9 cellular contexts compared by ENCODE assay signal in the genomic region with DNA sequence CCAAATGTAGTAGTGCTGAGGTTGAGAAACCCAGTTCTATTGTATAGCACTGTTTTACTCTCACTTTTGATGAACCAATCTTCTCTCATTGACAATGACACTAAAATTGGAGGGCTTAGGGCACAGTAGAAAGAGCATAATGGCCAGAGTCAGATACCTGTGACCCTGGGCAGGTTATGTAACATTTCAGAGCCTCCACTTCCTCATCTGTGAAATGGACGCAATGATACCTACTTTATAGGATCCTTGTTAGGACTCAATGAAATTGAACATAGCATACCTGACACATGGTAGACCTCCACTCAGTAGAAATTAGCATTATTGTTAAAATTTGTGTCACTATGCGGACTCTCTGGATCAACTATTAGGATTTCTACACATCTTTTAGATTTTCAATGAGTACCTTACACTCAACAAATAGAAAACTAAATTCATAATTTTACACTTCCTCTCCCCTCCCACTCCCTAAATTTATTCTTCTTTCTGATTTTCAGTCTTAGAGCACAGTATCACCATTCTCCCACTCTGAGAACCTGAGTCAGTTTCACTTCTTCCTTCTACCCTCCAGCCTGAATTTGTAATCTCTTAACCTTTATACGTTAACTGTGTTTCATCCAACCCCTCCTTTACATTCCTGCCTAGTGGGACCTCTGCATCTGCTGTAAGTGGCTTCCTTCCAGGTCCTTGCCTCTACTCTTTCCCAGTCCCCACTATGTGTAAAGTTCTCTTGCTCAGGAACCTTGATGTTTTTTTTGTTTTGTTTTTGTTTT.
DNase-seq lines count a peak whose midpoint lies in the region; ATAC-seq and TF ChIP-seq lines count a peak whose summit lies in the region.
"Had no signal": no experiment of that assay in that cellular context is flagged by ENCODE, and none has a peak within 500 bp of the region (broad histone marks: within the 10 kb centered on the region; RNA-seq: fewer than 3 reads in every experiment).

No MANE protein-coding gene starts in this region.

- no peaks in the 10 kb centered on the region for H3K27me3 Mint-ChIP-seq in activated naive CD4-positive, alpha-beta T cell treated with anti-CD3 and anti-CD28 coated beads, Interleukin-2, amount 50 U/mL, for 24 hours

- WGBS in esophagus squamous epithelium, 2 donors = 88 to 89% methylated on average over 3 of the region's 3 CpGs
- 89 to 96% methylated on average over 3 of the region's 3 CpGs for WGBS in thyroid gland, 2 donors

- H3K36me3 ChIP-seq in esophagus squamous epithelium (no peaks in the 10 kb centered on the region), thyroid gland (no peaks in the 10 kb centered on the region)

- intact Hi-C loops in esophagus squamous epithelium (cut with DNase I) = no loop called here
- intact Hi-C loops in thyroid gland (cut with DNase I) = no loop called here

- no peaks in the 10 kb centered on the region for H3K36me3 Mint-ChIP-seq in activated naive CD4-positive, alpha-beta T cell treated with anti-CD3 and anti-CD28 coated beads, Interleukin-2, amount 50 U/mL, for 24 hours

- ATAC-seq in HG02678 (IDR thresholded peaks at IDR 0.05; ENCODE audit: unreplicated experiment) = peak; percentile 78
- peak; percentile 44 for ATAC-seq in stimulated activated naive CD8-positive, alpha-beta T cell treated with anti-CD3 and anti-CD28 coated beads, Interleukin-15, Interleukin-2, amounts not matched to agents 100 U/mL and 50 U/mL, for 24 hours

- H3K4me3 ChIP-seq in esophagus squamous epithelium = no peak overlapping the region
- no peak overlapping the region for H3K4me3 ChIP-seq in thyroid gland (replicated peaks in 1 of 3)

- TF ChIP-seq CTCF in esophagus squamous epithelium (IDR thresholded peaks at IDR 0.05) (no peak), thyroid gland (IDR thresholded peaks at IDR 0.05) (no peak)

- H3K9me3 Mint-ChIP-seq in activated naive CD4-positive, alpha-beta T cell treated with anti-CD3 and anti-CD28 coated beads, Interleukin-2, amount 50 U/mL, for 24 hours = no peaks in the 10 kb centered on the region

- H3K4me1 Mint-ChIP-seq in activated naive CD4-positive, alpha-beta T cell treated with anti-CD3 and anti-CD28 coated beads, Interleukin-2, amount 50 U/mL, for 24 hours = peaks cover 43% of the 10 kb centered on the region

- no peak overlapping the region for H3K27ac ChIP-seq in esophagus squamous epithelium
- H3K27ac ChIP-seq in thyroid gland = no peak overlapping the region

- peak overlapping the region; percentile 36 for H3K27ac Mint-ChIP-seq in activated naive CD4-positive, alpha-beta T cell treated with anti-CD3 and anti-CD28 coated beads, Interleukin-2, amount 50 U/mL, for 24 hours
- H3K27ac Mint-ChIP-seq: B cell had no signal

- no peaks in the 10 kb centered on the region for H3K27me3 ChIP-seq in esophagus squamous epithelium
- H3K27me3 ChIP-seq in thyroid gland = no peaks in the 10 kb centered on the region

- TF ChIP-seq POLR2A in esophagus squamous epithelium (IDR thresholded peaks at IDR 0.05) (no peak), thyroid gland (IDR thresholded peaks at IDR 0.05) (no peak)

- H3K9me3 ChIP-seq in esophagus squamous epithelium = no peaks in the 10 kb centered on the region
- no peaks in the 10 kb centered on the region for H3K9me3 ChIP-seq in thyroid gland

- no peak overlapping the region for H3K4me3 Mint-ChIP-seq in activated naive CD4-positive, alpha-beta T cell treated with anti-CD3 and anti-CD28 coated beads, Interleukin-2, amount 50 U/mL, for 24 hours
- H3K4me3 Mint-ChIP-seq: B cell had no signal

- DNase-seq in activated naive CD4-positive, alpha-beta T cell (lab: John Stamatoyannopoulos, UW) = no peak
- DNase-seq in NOMO-1 treated with dmso at 0.1 percent for 144 hours (lab: John Stamatoyannopoulos, UW; ENCODE audit: unreplicated experiment) (peak; percentile 52), esophagus squamous epithelium (lab: John Stamatoyannopoulos, UW) (no peak), thyroid gland (no peak), NCI-H1105 treated with DMSO at 0.1 percent for 48 hours (lab: John Stamatoyannopoulos, UW) (no peak)
- no peak for DNase-seq in stimulated activated naive CD8-positive, alpha-beta T cell treated with anti-CD3 and anti-CD28 coated beads, Interleukin-15, Interleukin-2, amounts not matched to agents 100 U/mL and 50 U/mL, for 24 hours

- H3K4me1 ChIP-seq in esophagus squamous epithelium (peaks cover 0 to 47% (median 5%) of the 10 kb centered on the region in 3 donors), thyroid gland (peaks cover 27 to 28% of the 10 kb centered on the region in 2 donors)
